Comparison of ENCODE assay signal across 9 cellular contexts in genomic region chr4:154687840-154688239, GRCh38. TPM values are rescaled to one million over a fixed set of nuclear protein-coding genes. Genes with fewer than 3 reads are reported as not detected.
"Had no signal": no experiment of that assay in that cellular context is flagged by ENCODE, and none has a peak within 500 bp of the region (broad histone marks: within the 10 kb centered on the region; RNA-seq: fewer than 3 reads in every experiment).

No MANE protein-coding gene starts in this region.

- FAIRE-seq: G401.6, GM12878, GM12891, GM12892, GM18507, GM19239 had no signal

- DNase-seq: GDM1, GF-D8 had no signal

- ATAC-seq: GM12878 had no signal

- H3K4me3 ChIP-seq: GM12878 had no signal

RNA-seq across cellular contexts. Expression of gene LRAT, which starts 56.0 kb away (rescaled TPM):
- total RNA-seq: G401, GM12878 had no signal
